Comparison of ENCODE assay signal across 8 cellular contexts in the genomic region with DNA sequence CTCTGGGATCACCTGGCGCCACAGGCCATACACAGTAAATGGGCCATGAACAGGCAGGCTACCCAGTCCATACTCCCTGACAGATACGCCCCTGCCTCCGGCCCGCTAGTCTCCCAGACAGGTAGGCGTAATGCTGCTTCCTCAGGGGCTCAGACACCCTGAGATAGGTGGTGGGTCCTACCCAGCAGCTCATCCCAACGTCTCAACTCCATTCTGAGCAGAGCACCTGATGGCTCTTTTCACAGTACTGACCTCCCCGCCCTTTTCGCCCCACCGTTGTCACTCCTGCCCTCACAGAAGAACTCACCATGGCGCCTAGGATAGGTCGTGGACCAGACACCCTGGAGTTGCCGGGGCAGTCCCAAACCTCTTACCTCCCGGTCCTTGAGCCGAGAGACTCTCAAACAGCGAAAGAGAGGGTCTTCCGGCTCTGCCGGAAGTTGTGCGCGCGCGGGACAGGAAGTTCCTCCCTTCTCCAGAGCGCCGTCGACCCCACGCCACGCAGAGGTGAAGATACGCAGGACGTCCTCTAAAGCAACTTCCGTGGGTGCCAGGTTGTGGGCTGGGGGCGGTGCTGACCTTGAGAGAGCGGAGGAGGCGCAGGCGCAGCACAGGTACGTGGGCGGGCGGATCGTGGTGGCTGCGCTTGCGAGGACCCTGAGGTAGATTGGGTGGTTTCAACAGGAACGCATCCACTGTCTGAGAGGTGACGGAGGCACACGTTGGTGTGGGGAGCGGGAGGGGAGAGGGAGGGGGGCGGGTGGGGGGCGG. TPM values are rescaled to one million over a fixed set of nuclear protein-coding genes. Genes with fewer than 3 reads are reported as not detected.
DNase-seq lines count a peak whose midpoint lies in the region; ATAC-seq and TF ChIP-seq lines count a peak whose summit lies in the region.

A gene (minus strand): TSS at position 432 of the 771 bp plus-strand sequence. CDS start 122 bp downstream, at position 310.

- peak within 1 kb of the TSS; percentile 99 for H3K4me3 Mint-ChIP-seq in T-helper 17 cell

- peaks cover 2% of the 10 kb centered on the region for H3K36me3 Mint-ChIP-seq in T-helper 17 cell (ENCODE audit: low read depth)

- ATAC-seq in GM18502 (IDR thresholded peaks at IDR 0.05; ENCODE audit: poor library complexity, unreplicated experiment) = peak; percentile 99
- ATAC-seq in HG02943 (IDR thresholded peaks at IDR 0.05; ENCODE audit: low read depth, unreplicated experiment) = peak; percentile 99
- ATAC-seq in T-helper 17 cell = peak; percentile 98
- ATAC-seq in left ventricle myocardium superior = peak; percentile 100
- peak; percentile 98 to 100 (median 100) for ATAC-seq in psoas muscle

- peaks cover 31% of the 10 kb centered on the region for H3K4me1 ChIP-seq in psoas muscle
- H3K4me1 ChIP-seq in urinary bladder (ENCODE audit: insufficient read depth) = no peaks in the 10 kb centered on the region

- WGBS in psoas muscle, 3 donors = 0 to 1% (median 0%) methylated on average over 34 to 44 of the region's 45 CpGs
- WGBS in urinary bladder = under 1% methylated on average over 45 of the region's 45 CpGs

- intact Hi-C loops in left ventricle myocardium superior (cut with micrococcal nuclease) (no loop called here), psoas muscle (cut with DNase I) (loop anchor here in 1 of 2 donors (10.0 kb wide), 1 partner anchor 124 kb away; no protein-coding TSS in a partner anchor)

- H3K36me3 ChIP-seq in psoas muscle (ENCODE audit: insufficient read depth in 1 of 2, low read depth in 1 of 2) = peaks cover 4 to 32% of the 10 kb centered on the region in 2 donors
- H3K36me3 ChIP-seq in urinary bladder (ENCODE audit: insufficient read depth) = no peaks in the 10 kb centered on the region

- peak; percentile 77 to 95 for DNase-seq in NCI-H187 (lab: John Stamatoyannopoulos, UW)
- DNase-seq in T-helper 17 cell = peak; percentile 90 to 95 (median 90)
- peak; percentile 9 to 88 (median 75) for DNase-seq in amygdala (lab: John Stamatoyannopoulos, UW)
- peak; percentile 95 for DNase-seq in left ventricle myocardium superior
- peak; percentile 90 to 93 for DNase-seq in psoas muscle

- H3K4me3 ChIP-seq in psoas muscle = peak within 1 kb of the TSS; percentile 74
- peak within 1 kb of the TSS; percentile 74 for H3K4me3 ChIP-seq in urinary bladder (ENCODE audit: low read depth, low read length)

- H3K9me3 ChIP-seq in T-helper 17 cell (ENCODE audit: control insufficient read depth, low read length, poor library complexity, severe bottlenecking) = no peaks in the 10 kb centered on the region
- no peaks in the 10 kb centered on the region for H3K9me3 ChIP-seq in psoas muscle

- peak within 1 kb of the TSS; percentile 98 for H3K27ac Mint-ChIP-seq in T-helper 17 cell

- no peak for TF ChIP-seq CTCF in psoas muscle (IDR thresholded peaks at IDR 0.05)

- peak within 1 kb of the TSS; percentile 73 for H3K27ac ChIP-seq in psoas muscle
- H3K27ac ChIP-seq in urinary bladder (ENCODE audit: low read depth) = peak within 1 kb of the TSS; percentile 30

- peaks cover 46% of the 10 kb centered on the region for H3K4me1 Mint-ChIP-seq in T-helper 17 cell

- no peaks in the 10 kb centered on the region for H3K27me3 ChIP-seq in psoas muscle (ENCODE audit: insufficient read depth in 3 of 3, low read length in 2 of 3)

- no peaks in the 10 kb centered on the region for H3K27me3 Mint-ChIP-seq in T-helper 17 cell

RNA-seq across cellular contexts. Expression of the gene that starts here (rescaled TPM):
- 10 to 100 TPM; 17.4 to 26.1 TPM for total RNA-seq in T-helper 17 cell
- total RNA-seq in left ventricle myocardium superior = 11.1 TPM
- total RNA-seq in psoas muscle = 10 to 100 TPM in 1 of 4 donors, 1 to 10 TPM in 3; 5.1 to 10.2 (median 7.5) TPM
- polyA plus RNA-seq in psoas muscle = 1 to 10 TPM; 6.5 to 8.1 (median 6.6) TPM
- total RNA-seq in urinary bladder = 48.9 TPM
- polyA plus RNA-seq in urinary bladder = 7.1 TPM

Comparison
In these comparisons a context has a peak if more than half of its experiments do, and no peak if none do; other contexts are left out.
1. Peak in every context shown above with its lines: DNase-seq, ATAC-seq, H3K4me3 ChIP-seq and H3K27ac ChIP-seq.